ENCODE assay signal across 22 cellular contexts in genomic region chr11:69301033-69301490, GRCh38. TPM values are rescaled to one million over a fixed set of nuclear protein-coding genes. Genes with fewer than 3 reads are reported as not detected.
DNase-seq lines count a peak whose midpoint lies in the region; ATAC-seq, FAIRE-seq and TF ChIP-seq lines count a peak whose summit lies in the region.
"Had no signal": no experiment of that assay in that cellular context is flagged by ENCODE, and none has a peak within 500 bp of the region (broad histone marks: within the 10 kb centered on the region; RNA-seq: fewer than 3 reads in every experiment).

No MANE protein-coding gene starts in this region.

- H3K4me3 Mint-ChIP-seq in astrocyte (ENCODE audit: unreplicated experiment): no peak overlapping the region
- H3K4me3 Mint-ChIP-seq: nephron progenitor cell had no signal

- POLR2A ChIA-PET in SK-N-SH (lab: Yijun Ruan, JAX): no interaction called here

- no peak for TF ChIP-seq RAD21 in SK-N-SH (IDR thresholded peaks at IDR 0.05; ENCODE audit: low read length)

- TF ChIP-seq POLR2A in spleen (IDR thresholded peaks at IDR 0.05) (no peak), breast epithelium (IDR thresholded peaks at IDR 0.05) (no peak)

- peaks cover 2% of the 10 kb centered on the region for H3K36me3 Mint-ChIP-seq in astrocyte (ENCODE audit: low read depth, unreplicated experiment)

- no peaks in the 10 kb centered on the region for H3K36me3 ChIP-seq in SK-N-SH (replicated peaks in 1 of 2; ENCODE audit: control insufficient read depth in 1 of 2, insufficient read depth in 2 of 2, low read length in 1 of 2)
- no peaks in the 10 kb centered on the region for H3K36me3 ChIP-seq in astrocyte (ENCODE audit: insufficient read depth, low read length)
- H3K36me3 ChIP-seq in osteoblast (ENCODE audit: insufficient read depth, low read length): peaks cover 2% of the 10 kb centered on the region
- no peaks in the 10 kb centered on the region for H3K36me3 ChIP-seq in spleen
- H3K36me3 ChIP-seq in breast epithelium: no peaks in the 10 kb centered on the region
- H3K36me3 ChIP-seq: Peyer's patch, prostate gland had no signal

- peaks cover 28% of the 10 kb centered on the region for H3K27me3 Mint-ChIP-seq in astrocyte (ENCODE audit: low read depth, unreplicated experiment)

- H4K20me1 ChIP-seq in SK-N-SH (ENCODE audit: insufficient read depth) (no peaks in the 10 kb centered on the region), astrocyte (ENCODE audit: insufficient read depth, low read length) (no peaks in the 10 kb centered on the region), osteoblast (ENCODE audit: insufficient read depth, low read length) (no peaks in the 10 kb centered on the region)

- intact Hi-C loops in spleen (cut with DNase I; ENCODE audit: low total_unique reads): no loop called here
- intact Hi-C loops in breast epithelium (cut with DNase I; ENCODE audit: low total_unique reads): no loop called here

- ATAC-seq in SK-N-SH treated with all-trans-retinoic acid at 6 μM for 48 hours (no peak), HG02571 (IDR thresholded peaks at IDR 0.05; ENCODE audit: unreplicated experiment) (no peak)

- H3K4me3 ChIP-seq in SK-N-SH (ENCODE audit: low read depth in 2 of 2, low read length in 1 of 2): no peak overlapping the region
- H3K4me3 ChIP-seq in astrocyte (ENCODE audit: insufficient read depth, low read depth, low read length): no peak overlapping the region
- no peak overlapping the region for H3K4me3 ChIP-seq in osteoblast (ENCODE audit: insufficient read depth, low read length)
- no peak overlapping the region for H3K4me3 ChIP-seq in spleen
- no peak overlapping the region for H3K4me3 ChIP-seq in breast epithelium
- H3K4me3 ChIP-seq: Peyer's patch, prostate gland had no signal

- H3F3A ChIP-seq in SK-N-SH (replicated peaks; ENCODE audit: insufficient read depth): peaks cover 49% of the 10 kb centered on the region

- H3K27ac ChIP-seq in SK-N-SH (ENCODE audit: low read depth in 2 of 2, low read length in 1 of 2) (peak overlapping the region in 1 of 2 experiments; percentile 95; a peak in 2 of 4 replicates), astrocyte (ENCODE audit: low read depth, low read length) (peak overlapping the region; percentile 94), osteoblast (ENCODE audit: low read depth, low read length) (peak overlapping the region; percentile 96), spleen (no peak overlapping the region), breast epithelium (peak overlapping the region in 1 of 2 donors; percentile 17)
- H3K27ac ChIP-seq: C4-2B, Peyer's patch, prostate gland had no signal

- WGBS in SK-N-SH (ENCODE audit: low lambda C conversion rate): 95% methylated on average over 11 of the region's 11 CpGs
- WGBS in spleen, 5 donors: 89 to 98% (median 95%) methylated on average over 11 of the region's 11 CpGs

- peaks cover 10% of the 10 kb centered on the region for H3K9me3 Mint-ChIP-seq in astrocyte (ENCODE audit: unreplicated experiment)
- H3K9me3 Mint-ChIP-seq: nephron progenitor cell had no signal

- peaks cover 21 to 63% of the 10 kb centered on the region in 2 experiments; a peak in 3 of 4 replicates for H3K4me1 ChIP-seq in SK-N-SH (ENCODE audit: control insufficient read depth in 1 of 2, insufficient read depth in 2 of 2, low read depth in 1 of 2, low read length in 1 of 2)
- peaks cover 56% of the 10 kb centered on the region for H3K4me1 ChIP-seq in astrocyte (ENCODE audit: insufficient read depth, low read length)
- H3K4me1 ChIP-seq in osteoblast (ENCODE audit: insufficient read depth, low read length): peaks cover 67% of the 10 kb centered on the region
- peaks cover 33 to 76% (median 55%) of the 10 kb centered on the region in 6 donors for H3K4me1 ChIP-seq in spleen
- H3K4me1 ChIP-seq in breast epithelium: peaks cover 9 to 22% of the 10 kb centered on the region in 2 donors
- H3K4me1 ChIP-seq: prostate gland had no signal

- DNase-seq in SK-N-SH: no peak
- peak; percentile 29 for DNase-seq in HT-29 (ENCODE audit: low spot score)
- no peak for DNase-seq in astrocyte (ENCODE audit: low read depth)
- peak; percentile 86 for DNase-seq in osteoblast (ENCODE audit: insufficient read length, low spot score, missing footprints)
- DNase-seq in spleen: no peak
- DNase-seq in breast epithelium (ENCODE audit: low spot score in 2 of 2): no peak
- DNase-seq: activated CD4-positive, alpha-beta T cell treated with anti-CD3 and anti-CD28 coated beads, Interleukin-2, amount 50 U/mL, for 4 hours; DMS153; H7; NCI-H146; nephron progenitor cell had no signal

- TF ChIP-seq EP300 in SK-N-SH (IDR thresholded peaks at IDR 0.05; ENCODE audit: borderline replicate concordance in 1 of 2, low read depth in 1 of 2, low read length in 1 of 2): no peak

- H3K9me3 ChIP-seq in SK-N-SH (no peaks in the 10 kb centered on the region), astrocyte (ENCODE audit: insufficient read depth, low read depth, low read length) (no peaks in the 10 kb centered on the region), osteoblast (ENCODE audit: low read depth, low read length) (no peaks in the 10 kb centered on the region), spleen (peaks cover 0 to 2% (median 0%) of the 10 kb centered on the region in 8 donors), breast epithelium (no peaks in the 10 kb centered on the region)
- H3K9me3 ChIP-seq: Peyer's patch, prostate gland had no signal

- no peak for FAIRE-seq in astrocyte (lab: Jason Lieb, UNC)
- FAIRE-seq: colon, GM12891, GM19239, keratinocyte had no signal

- CTCF ChIA-PET in SK-N-SH (lab: Yijun Ruan, JAX): interaction anchor here (1.5 kb wide), 1 partner anchor 108 kb away, joined by 3 read pairs; no protein-coding TSS in a partner anchor

- no peak overlapping the region for H3K27ac Mint-ChIP-seq in astrocyte (ENCODE audit: unreplicated experiment)
- H3K27ac Mint-ChIP-seq: nephron progenitor cell had no signal

- no peak overlapping the region for H2AFZ ChIP-seq in SK-N-SH (ENCODE audit: low read depth)
- no peak overlapping the region for H2AFZ ChIP-seq in astrocyte (ENCODE audit: low read depth, low read length)
- H2AFZ ChIP-seq in osteoblast (ENCODE audit: low read length): no peak overlapping the region

- TF ChIP-seq CTCF in SK-N-SH (IDR thresholded peaks at IDR 0.05): no peak
- no peak for TF ChIP-seq CTCF in astrocyte (IDR thresholded peaks at IDR 0.05; ENCODE audit: insufficient read depth, low read depth, low read length)
- TF ChIP-seq CTCF in osteoblast (IDR thresholded peaks at IDR 0.05; ENCODE audit: extremely low read depth, low read depth, low read length): no peak
- TF ChIP-seq CTCF in spleen (IDR thresholded peaks at IDR 0.05 in 8 of 11, conservative IDR thresholded peaks at IDR 0.05 in 3 of 11): no peak
- no peak for TF ChIP-seq CTCF in breast epithelium (IDR thresholded peaks at IDR 0.05)

- H3K9ac ChIP-seq in SK-N-SH (no peak overlapping the region), astrocyte (ENCODE audit: low read length) (no peak overlapping the region)

- H3K4me2 ChIP-seq in SK-N-SH (peak overlapping the region; percentile 62; the same call in 1 of the 2 replicates), astrocyte (ENCODE audit: low read length) (peak overlapping the region; percentile 64), osteoblast (ENCODE audit: insufficient read depth, low read length) (peak overlapping the region; percentile 38)

- peaks cover 22% of the 10 kb centered on the region for H3K4me1 Mint-ChIP-seq in astrocyte (ENCODE audit: low read depth, unreplicated experiment)

- H3K79me2 ChIP-seq in SK-N-SH (ENCODE audit: insufficient read depth): peaks cover 40% of the 10 kb centered on the region; the same call in 1 of the 2 replicates
- no peaks in the 10 kb centered on the region for H3K79me2 ChIP-seq in astrocyte (ENCODE audit: insufficient read depth, low read length)
- peaks cover 39% of the 10 kb centered on the region for H3K79me2 ChIP-seq in osteoblast (ENCODE audit: insufficient read depth, low read length)

- H3K27me3 ChIP-seq in SK-N-SH (ENCODE audit: insufficient read depth): no peaks in the 10 kb centered on the region
- no peaks in the 10 kb centered on the region for H3K27me3 ChIP-seq in astrocyte (ENCODE audit: insufficient read depth, low read length)
- no peaks in the 10 kb centered on the region for H3K27me3 ChIP-seq in osteoblast (ENCODE audit: insufficient read depth, low read length)
- H3K27me3 ChIP-seq in spleen (replicated peaks in 1 of 7): no peaks in the 10 kb centered on the region
- no peaks in the 10 kb centered on the region for H3K27me3 ChIP-seq in breast epithelium
- H3K27me3 ChIP-seq: Peyer's patch had no signal

- no peaks in the 10 kb centered on the region for H3K9me2 ChIP-seq in SK-N-SH

TF ChIP-seq in SK-N-SH, 30 proteins besides CTCF, POLR2A, EP300 and RAD21:
- TF ChIP-seq CHD2 (IDR thresholded peaks at IDR 0.05; ENCODE audit: low read length, partially characterized antibody): no peak
- TF ChIP-seq TEAD4 (IDR thresholded peaks at IDR 0.05; ENCODE audit: borderline replicate concordance, insufficient read depth): no peak
TF ChIP-seq in SK-N-SH: peak in this region for 0.

TF ChIP-seq in SK-N-SH treated with all-trans-retinoic acid at 6 μM for 48 hours, 23 proteins besides CTCF, POLR2A, EP300 and RAD21 (continues in another document):
- TF ChIP-seq ZNF565 (CRISPR knock-in tag; conservative IDR thresholded peaks at IDR 0.05; ENCODE audit: low read depth): no peak
- TF ChIP-seq GLIS3 (CRISPR knock-in tag; IDR thresholded peaks at IDR 0.05): no peak
- TF ChIP-seq, protein P1, sequence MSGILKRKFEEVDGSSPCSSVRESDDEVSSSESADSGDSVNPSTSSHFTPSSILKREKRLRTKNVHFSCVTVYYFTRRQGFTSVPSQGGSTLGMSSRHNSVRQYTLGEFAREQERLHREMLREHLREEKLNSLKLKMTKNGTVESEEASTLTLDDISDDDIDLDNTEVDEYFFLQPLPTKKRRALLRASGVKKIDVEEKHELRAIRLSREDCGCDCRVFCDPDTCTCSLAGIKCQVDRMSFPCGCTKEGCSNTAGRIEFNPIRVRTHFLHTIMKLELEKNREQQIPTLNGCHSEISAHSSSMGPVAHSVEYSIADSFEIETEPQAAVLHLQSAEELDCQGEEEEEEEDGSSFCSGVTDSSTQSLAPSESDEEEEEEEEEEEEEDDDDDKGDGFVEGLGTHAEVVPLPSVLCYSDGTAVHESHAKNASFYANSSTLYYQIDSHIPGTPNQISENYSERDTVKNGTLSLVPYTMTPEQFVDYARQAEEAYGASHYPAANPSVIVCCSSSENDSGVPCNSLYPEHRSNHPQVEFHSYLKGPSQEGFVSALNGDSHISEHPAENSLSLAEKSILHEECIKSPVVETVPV (CRISPR knock-in tag; IDR thresholded peaks at IDR 0.05): no peak
- no peak for TF ChIP-seq TOX (CRISPR knock-in tag; IDR thresholded peaks at IDR 0.05; ENCODE audit: borderline replicate concordance)
- TF ChIP-seq SNAI2 (CRISPR knock-in tag; IDR thresholded peaks at IDR 0.05): no peak

RNA-seq across cellular contexts. Expression of gene MYEOV, which starts 7.1 kb away (rescaled TPM):
- polyA plus RNA-seq in SK-N-SH (2012; rRNA removed) (3.0 and 3.6 TPM in 2 replicates), spleen (under 1 TPM; 0.06 to 0.43 (median 0.12) TPM)
- polyA plus RNA-seq in SK-N-SH (2012; cell fraction: cytosol; rRNA removed): 1.4 and 1.6 TPM in 2 replicates
- 7.8 and 9.9 TPM in 2 replicates for polyA plus RNA-seq in SK-N-SH (2012; cell fraction: nucleus; rRNA removed)
- 97.2 and 98.4 TPM in 2 replicates for total RNA-seq in HT-29 (2014; rRNA removed; shearing (Covaris generic))
- total RNA-seq in astrocyte (not detected in 2 replicates), osteoblast (0.88 and 1.4 TPM in 2 replicates), spleen (1 to 10 TPM in 2 of 7 donors, under 1 TPM in 3, not detected in 2; 0.36 to 1.4 (median 0.52) TPM), breast epithelium (10 to 100 TPM in 2 of 3 donors, 1 to 10 TPM in 1; 2.8 to 22.0 (median 18.7) TPM)
- total RNA-seq: lung microvascular endothelial cell, MCF 10A had no signal

Comparison
In these comparisons a context has a peak if more than half of its experiments do, and no peak if none do; other contexts are left out.
1. DNase-seq: peak in HT-29 (single experiment) and osteoblast (single experiment); none in SK-N-SH (single experiment), astrocyte (single experiment), spleen (single experiment) and breast epithelium (0 of 2).
2. H3K27ac ChIP-seq: peak in astrocyte (single experiment) and osteoblast (single experiment); none in spleen (0 of 8).
3. Peak in every context shown above with its lines, with median percentiles within 50 percentile points of each other: H3K4me2 ChIP-seq.